Comparison of ENCODE assay signal across 8 cellular contexts in the genomic region with DNA sequence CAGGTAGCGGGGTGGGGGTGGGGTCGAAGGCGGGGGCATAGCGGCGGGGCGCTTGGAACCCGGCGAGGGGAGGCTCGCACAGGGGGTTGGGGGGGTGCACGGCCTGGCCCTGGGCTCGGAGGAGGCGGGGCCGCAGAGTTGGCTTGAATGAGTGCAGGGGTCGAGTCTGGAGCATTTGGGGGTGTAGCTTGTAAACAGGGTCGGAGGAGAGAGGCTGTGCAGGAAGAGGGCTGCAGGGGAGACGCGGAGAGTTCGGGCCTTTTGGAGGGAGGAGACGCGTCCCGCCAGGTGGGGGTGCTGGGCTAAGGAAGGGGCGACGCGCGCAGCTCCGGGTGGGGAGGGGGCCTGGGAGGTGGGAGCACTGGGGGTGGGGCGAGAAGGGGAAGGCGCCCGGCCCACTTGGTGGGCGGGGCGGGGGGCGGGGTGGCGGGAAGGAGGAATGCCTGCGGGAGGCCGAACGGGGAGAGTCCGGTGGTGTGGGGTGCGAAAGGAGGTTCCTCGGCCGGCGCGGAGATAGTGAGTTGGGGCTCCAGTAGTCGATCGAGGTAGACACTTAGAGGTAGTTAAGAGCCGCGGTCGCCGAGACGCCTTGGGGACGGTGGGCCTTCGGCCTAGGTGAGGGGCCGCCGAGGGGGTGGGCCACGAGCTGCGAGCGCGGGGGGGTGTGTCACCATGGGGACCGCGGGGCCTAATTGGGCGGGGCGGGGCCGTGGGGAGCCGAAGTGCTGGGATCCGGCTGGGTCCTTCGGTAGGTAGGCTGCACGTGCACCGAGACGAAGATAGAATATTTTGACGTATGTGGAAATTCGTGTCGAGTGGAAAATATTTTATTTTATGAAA. TPM values are rescaled to one million over a fixed set of nuclear protein-coding genes. Genes with fewer than 3 reads are reported as not detected.
A peak's percentile ranks its signal among the peaks of the same experiment; 100 is the strongest.
DNase-seq lines count a peak whose midpoint lies in the region; ATAC-seq, FAIRE-seq and TF ChIP-seq lines count a peak whose summit lies in the region.

No MANE protein-coding gene starts in this region.

- ATAC-seq in HG02763 (IDR thresholded peaks at IDR 0.05; ENCODE audit: unreplicated experiment) (peak; percentile 7), gastrocnemius medialis (peak; percentile 9 to 13)

- H3K4me1 ChIP-seq in gastrocnemius medialis: peaks cover 8 to 15% of the 10 kb centered on the region in 2 donors

- H3K27ac ChIP-seq in gastrocnemius medialis: peak overlapping the region; percentile 82 to 97 (median 88)

- H3K4me3 ChIP-seq in astrocyte of the cerebellum (ENCODE audit: low read depth, low read length) (peak overlapping the region; percentile 86), gastrocnemius medialis (peak overlapping the region; percentile 93 to 100 (median 98))

- H3K27me3 ChIP-seq in gastrocnemius medialis: no peaks in the 10 kb centered on the region

- in situ Hi-C loops in astrocyte of the cerebellum (cut with HindIII; ENCODE audit: low sequenced_read_pairs) (no loop called here), gastrocnemius medialis (cut with MboI; ENCODE audit: low sequenced_read_pairs in 4 of 4) (loop anchor here in 1 of 4 donors (10.0 kb wide), 2 partner anchors 111 to 651 kb away; no protein-coding TSS in a partner anchor)

- H3K36me3 ChIP-seq in gastrocnemius medialis: no peaks in the 10 kb centered on the region

- TF ChIP-seq POLR2A in GM12891 (IDR thresholded peaks at IDR 0.05; ENCODE audit: low read depth, low read length) (no peak), gastrocnemius medialis (IDR thresholded peaks at IDR 0.05) (no peak)

- TF ChIP-seq CTCF in astrocyte of the cerebellum (IDR thresholded peaks at IDR 0.05; ENCODE audit: low read depth, low read length, missing control alignments) (no peak), gastrocnemius medialis (IDR thresholded peaks at IDR 0.05 in 4 of 5, conservative IDR thresholded peaks at IDR 0.05 in 1 of 5) (no peak)

- DNase-seq in GM12891 (ENCODE audit: insufficient read length, low spot score) (peak; percentile 64), NCI-H1417 (lab: John Stamatoyannopoulos, UW) (peak; percentile 78 to 95 (median 94)), T1000 (lab: John Stamatoyannopoulos, UW) (peak; percentile 66), astrocyte of the cerebellum (ENCODE audit: low read depth) (peak; percentile 8), hypothalamus (lab: John Stamatoyannopoulos, UW) (peak in 42 of 51 donors; percentile 18 to 80 (median 54)), gastrocnemius medialis (peak; percentile 24 to 25), cerebellar nuclear complex (lab: John Stamatoyannopoulos, UW) (no peak)

- H3K9me3 ChIP-seq in gastrocnemius medialis: no peaks in the 10 kb centered on the region

- intact Hi-C loops in gastrocnemius medialis (cut with DNase I; ENCODE audit: low total_unique reads): loop anchor here (2.0 kb wide), 3 partner anchors 113 to 323 kb away; partner anchors contain the start of gene FBXO11

- FAIRE-seq in GM12891 (lab: Jason Lieb, UNC): no peak

TF ChIP-seq in GM12891, 5 proteins besides CTCF, POLR2A, EP300 and RAD21:
- no peak for TF ChIP-seq POU2F2 (IDR thresholded peaks at IDR 0.05; ENCODE audit: low read depth, low read length)
- TF ChIP-seq TAF1 (IDR thresholded peaks at IDR 0.05; ENCODE audit: low read depth, low read length): no peak
- no peak for TF ChIP-seq PAX5 (IDR thresholded peaks at IDR 0.05; ENCODE audit: insufficient read depth, low read length, severe bottlenecking)
- TF ChIP-seq SPI1 (IDR thresholded peaks at IDR 0.05; ENCODE audit: low read depth, low read length): no peak

RNA-seq across cellular contexts. Expression of gene MSH6, which starts 0.8 kb away (rescaled TPM):
- 25.5 TPM for polyA plus RNA-seq in GM12891 (2012; ENCODE audit: low read depth, missing spikeins)
- 10 to 100 TPM in 3 of 4 donors, 1 to 10 TPM in 1; 9.4 to 26.6 (median 16.3) TPM for total RNA-seq in gastrocnemius medialis

Comparison
In these comparisons a context has a peak if more than half of its experiments do, and no peak if none do; other contexts are left out.
1. DNase-seq: peak in GM12891 (single experiment), NCI-H1417 (3 of 3), T1000 (single experiment), astrocyte of the cerebellum (single experiment), hypothalamus (42 of 51) and gastrocnemius medialis (2 of 2); none in cerebellar nuclear complex (0 of 2).